In the genomic region with DNA sequence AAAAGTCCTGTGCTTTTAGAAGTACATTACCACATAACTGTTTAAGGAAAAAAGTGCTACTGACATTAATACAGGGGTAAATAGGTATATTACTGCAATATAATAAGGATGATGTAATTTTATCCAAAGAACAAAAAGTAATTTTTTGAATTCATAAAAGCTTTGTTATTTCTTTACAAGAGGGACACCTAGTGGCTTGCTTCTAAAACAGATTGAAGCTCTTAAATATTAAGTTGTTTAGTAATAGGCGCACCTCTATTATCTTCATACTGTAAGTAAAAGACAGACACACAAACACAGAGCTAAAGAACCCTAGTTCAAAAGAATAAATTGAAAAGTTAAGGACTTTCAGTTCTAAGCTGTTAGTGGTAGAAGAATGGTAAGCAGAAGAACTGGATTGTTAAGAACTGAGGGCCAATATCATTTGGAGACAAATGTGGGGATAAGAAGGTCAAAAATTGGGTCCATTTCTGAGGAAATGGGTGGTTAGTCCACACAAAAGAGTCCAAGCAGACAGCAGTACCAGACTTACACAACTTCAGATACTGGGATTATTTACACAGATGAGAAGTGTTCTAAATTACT, we compare ENCODE assay signal across 9 cellular contexts. TPM values are rescaled to one million over a fixed set of nuclear protein-coding genes. Genes with fewer than 3 reads are reported as not detected.
DNase-seq lines count a peak whose midpoint lies in the region; ATAC-seq and TF ChIP-seq lines count a peak whose summit lies in the region.
"Had no signal": no experiment of that assay in that cellular context is flagged by ENCODE, and none has a peak within 500 bp of the region (broad histone marks: within the 10 kb centered on the region; RNA-seq: fewer than 3 reads in every experiment).

No MANE protein-coding gene starts in this region.

- H3K27me3 ChIP-seq in SK-N-SH (ENCODE audit: insufficient read depth), result no peaks in the 10 kb centered on the region
- H3K27me3 ChIP-seq in left ventricle myocardium inferior (ENCODE audit: low read depth), result no peaks in the 10 kb centered on the region
- H3K27me3 ChIP-seq in upper lobe of right lung, result no peaks in the 10 kb centered on the region
- H3K27me3 ChIP-seq in aorta (ENCODE audit: control insufficient read depth in 1 of 2, insufficient read depth in 2 of 2, low read length in 1 of 2), result no peaks in the 10 kb centered on the region

- no peak overlapping the region for H2AFZ ChIP-seq in SK-N-SH (ENCODE audit: low read depth)

- peaks cover 6% of the 10 kb centered on the region in 2 experiments; a peak in 2 of 4 replicates for H3K4me1 ChIP-seq in SK-N-SH (ENCODE audit: control insufficient read depth in 1 of 2, insufficient read depth in 2 of 2, low read depth in 1 of 2, low read length in 1 of 2)
- peaks cover 26% of the 10 kb centered on the region for H3K4me1 ChIP-seq in left ventricle myocardium inferior
- no peaks in the 10 kb centered on the region for H3K4me1 ChIP-seq in upper lobe of right lung
- H3K4me1 ChIP-seq in aorta (ENCODE audit: control insufficient read depth in 1 of 2, insufficient read depth in 2 of 2, low read length in 2 of 2), result no peaks in the 10 kb centered on the region

- TF ChIP-seq EP300 in SK-N-SH (IDR thresholded peaks at IDR 0.05; ENCODE audit: borderline replicate concordance in 1 of 2, low read depth in 1 of 2, low read length in 1 of 2), result no peak

- TF ChIP-seq CTCF in SK-N-SH (IDR thresholded peaks at IDR 0.05), result peak; percentile 80
- TF ChIP-seq CTCF in left ventricle myocardium inferior (IDR thresholded peaks at IDR 0.05; ENCODE audit: borderline replicate concordance), result peak; percentile 67
- TF ChIP-seq CTCF in upper lobe of right lung (IDR thresholded peaks at IDR 0.05), result peak; percentile 57

- peak; percentile 62 for TF ChIP-seq RAD21 in SK-N-SH (IDR thresholded peaks at IDR 0.05; ENCODE audit: low read length)

- CTCF ChIA-PET in SK-N-SH (lab: Yijun Ruan, JAX), result interaction anchor here (0.6 to 3.7 kb wide), 48 partner anchors 8 to 656 kb away, joined by 3 to 78 read pairs (median 4); partner anchors contain the start of genes BCL10, C1orf52, CCN1 and ZNHIT6

- peaks cover 14% of the 10 kb centered on the region for H3F3A ChIP-seq in SK-N-SH (replicated peaks; ENCODE audit: insufficient read depth)

- 87% methylated on average over 1 of the region's 1 CpG for WGBS in SK-N-SH (ENCODE audit: low lambda C conversion rate)
- WGBS in aorta, 2 donors, result 16 to 24% methylated on average over 1 of the region's 1 CpG

- no peak overlapping the region for H3K4me2 ChIP-seq in SK-N-SH

- no peaks in the 10 kb centered on the region for H3K27me3 Mint-ChIP-seq in activated T-cell treated with anti-CD3 and anti-CD28 coated beads, Interleukin-2, amount 50 U/mL, for 72 hours (ENCODE audit: low read depth)
- no peaks in the 10 kb centered on the region for H3K27me3 Mint-ChIP-seq in activated T-cell treated with anti-CD3 and anti-CD28 coated beads, Interleukin-2, amount 50 U/mL, for 24 hours
- H3K27me3 Mint-ChIP-seq: activated B cell treated with CpG ODN at 0.5 μM for 24 hours had no signal

- H3K36me3 Mint-ChIP-seq in activated T-cell treated with anti-CD3 and anti-CD28 coated beads, Interleukin-2, amount 50 U/mL, for 72 hours (ENCODE audit: insufficient read depth in 2 of 2), result peaks cover 0 to 15% of the 10 kb centered on the region in 2 donors
- peaks cover 83% of the 10 kb centered on the region for H3K36me3 Mint-ChIP-seq in activated T-cell treated with anti-CD3 and anti-CD28 coated beads, Interleukin-2, amount 50 U/mL, for 24 hours (ENCODE audit: low read depth)

- peaks cover 9 to 36% of the 10 kb centered on the region in 2 experiments for H3K36me3 ChIP-seq in SK-N-SH (replicated peaks in 1 of 2; ENCODE audit: control insufficient read depth in 1 of 2, insufficient read depth in 2 of 2, low read length in 1 of 2)
- no peaks in the 10 kb centered on the region for H3K36me3 ChIP-seq in left ventricle myocardium inferior
- peaks cover 6% of the 10 kb centered on the region for H3K36me3 ChIP-seq in upper lobe of right lung
- H3K36me3 ChIP-seq in aorta (ENCODE audit: control insufficient read depth in 1 of 2, insufficient read depth in 2 of 2, low read length in 1 of 2), result no peaks in the 10 kb centered on the region

- H3K27ac ChIP-seq in SK-N-SH (ENCODE audit: low read depth in 2 of 2, low read length in 1 of 2) (peak overlapping the region in 1 of 2 experiments; percentile 35; a peak in 1 of 4 replicates), left ventricle myocardium inferior (replicated peaks) (peak overlapping the region; percentile 50), upper lobe of right lung (no peak overlapping the region), aorta (ENCODE audit: low read depth in 1 of 2, low read length in 2 of 2) (no peak overlapping the region)

- H3K9me3 ChIP-seq in SK-N-SH (no peaks in the 10 kb centered on the region), left ventricle myocardium inferior (replicated peaks) (no peaks in the 10 kb centered on the region), upper lobe of right lung (no peaks in the 10 kb centered on the region), aorta (ENCODE audit: control insufficient read depth, low read length) (no peaks in the 10 kb centered on the region)

- DNase-seq in activated T-cell treated with anti-CD3 and anti-CD28 coated beads, Interleukin-2, amount 50 U/mL, for 72 hours, result no peak
- DNase-seq in activated T-cell treated with anti-CD3 and anti-CD28 coated beads, Interleukin-2, amount 50 U/mL, for 24 hours, result no peak
- DNase-seq in SK-N-SH (no peak), left ventricle myocardium inferior (no peak), upper lobe of right lung (no peak), aorta (no peak)
- DNase-seq: activated B cell treated with CpG ODN at 0.5 μM for 24 hours had no signal

- H3K9me2 ChIP-seq in SK-N-SH, result no peaks in the 10 kb centered on the region

- no peak overlapping the region for H3K4me3 Mint-ChIP-seq in activated T-cell treated with anti-CD3 and anti-CD28 coated beads, Interleukin-2, amount 50 U/mL, for 72 hours
- no peak overlapping the region for H3K4me3 Mint-ChIP-seq in activated T-cell treated with anti-CD3 and anti-CD28 coated beads, Interleukin-2, amount 50 U/mL, for 24 hours
- H3K4me3 Mint-ChIP-seq: activated B cell treated with CpG ODN at 0.5 μM for 24 hours had no signal

- intact Hi-C loops in left ventricle myocardium inferior (cut with micrococcal nuclease), result loop anchor here (5.0 kb wide), 1 partner anchor 386 kb away; no protein-coding TSS in a partner anchor
- intact Hi-C loops in upper lobe of right lung (cut with DNase I), result loop anchor here (5.0 kb wide), 1 partner anchor 386 kb away; no protein-coding TSS in a partner anchor
- intact Hi-C loops in aorta (cut with DNase I), result loop anchor here (1.0 to 5.0 kb wide), 4 partner anchors 106 to 385 kb away; no protein-coding TSS in a partner anchor

- no peak for ATAC-seq in activated T-cell treated with anti-CD3 and anti-CD28 coated beads, Interleukin-2, amount 50 U/mL, for 72 hours (replicated peaks in 1 of 2)
- ATAC-seq in upper lobe of right lung, result peak; percentile 32
- ATAC-seq in HG03025 (IDR thresholded peaks at IDR 0.05; ENCODE audit: low FRiP score, unreplicated experiment), result no peak
- ATAC-seq in aorta (ENCODE audit: low FRiP score), result no peak
- ATAC-seq in HG02588 (IDR thresholded peaks at IDR 0.05; ENCODE audit: unreplicated experiment), result no peak

- peak overlapping the region; percentile 69 for H3K27ac Mint-ChIP-seq in activated T-cell treated with anti-CD3 and anti-CD28 coated beads, Interleukin-2, amount 50 U/mL, for 72 hours
- H3K27ac Mint-ChIP-seq in activated T-cell treated with anti-CD3 and anti-CD28 coated beads, Interleukin-2, amount 50 U/mL, for 24 hours, result no peak overlapping the region
- H3K27ac Mint-ChIP-seq: activated B cell treated with CpG ODN at 0.5 μM for 24 hours had no signal

- no peaks in the 10 kb centered on the region for H4K20me1 ChIP-seq in SK-N-SH (ENCODE audit: insufficient read depth)

- no peaks in the 10 kb centered on the region for H3K4me1 Mint-ChIP-seq in activated T-cell treated with anti-CD3 and anti-CD28 coated beads, Interleukin-2, amount 50 U/mL, for 72 hours (ENCODE audit: low read depth)
- H3K4me1 Mint-ChIP-seq in activated T-cell treated with anti-CD3 and anti-CD28 coated beads, Interleukin-2, amount 50 U/mL, for 24 hours (ENCODE audit: low read depth), result peaks cover 27% of the 10 kb centered on the region
- H3K4me1 Mint-ChIP-seq: activated B cell treated with CpG ODN at 0.5 μM for 24 hours had no signal

- POLR2A ChIA-PET in SK-N-SH (lab: Yijun Ruan, JAX), result interaction anchor here (1.0 kb wide), 1 partner anchor 385 kb away, joined by 4 read pairs; no protein-coding TSS in a partner anchor

- no peak overlapping the region for H3K4me3 ChIP-seq in SK-N-SH (ENCODE audit: low read depth in 2 of 2, low read length in 1 of 2)
- no peak overlapping the region for H3K4me3 ChIP-seq in left ventricle myocardium inferior
- no peak overlapping the region for H3K4me3 ChIP-seq in upper lobe of right lung
- no peak overlapping the region for H3K4me3 ChIP-seq in aorta (ENCODE audit: low read length in 2 of 2)

- no peaks in the 10 kb centered on the region for H3K9me3 Mint-ChIP-seq in activated T-cell treated with anti-CD3 and anti-CD28 coated beads, Interleukin-2, amount 50 U/mL, for 72 hours
- H3K9me3 Mint-ChIP-seq in activated T-cell treated with anti-CD3 and anti-CD28 coated beads, Interleukin-2, amount 50 U/mL, for 24 hours, result no peaks in the 10 kb centered on the region
- H3K9me3 Mint-ChIP-seq: activated B cell treated with CpG ODN at 0.5 μM for 24 hours had no signal

- peak overlapping the region; percentile 25; the same call in 1 of the 2 replicates for H3K9ac ChIP-seq in SK-N-SH

- H3K79me2 ChIP-seq in SK-N-SH (ENCODE audit: insufficient read depth), result peaks cover 44% of the 10 kb centered on the region

TF ChIP-seq in SK-N-SH, 30 proteins besides CTCF, POLR2A, EP300 and RAD21:
- TF ChIP-seq USF1 (IDR thresholded peaks at IDR 0.05; ENCODE audit: borderline replicate concordance, low read depth) (no peak), SMC3 (IDR thresholded peaks at IDR 0.05; ENCODE audit: low read depth, low read length) (peak; percentile 41)
TF ChIP-seq in SK-N-SH: peak in this region for 1.

RNA-seq across cellular contexts. Expression of gene ZNHIT6, which starts 15.4 kb away (rescaled TPM):
- 10 to 100 TPM; 18.8 to 24.0 TPM for total RNA-seq in activated T-cell treated with anti-CD3 and anti-CD28 coated beads, Interleukin-2, amount 50 U/mL, for 72 hours
- polyA plus RNA-seq in SK-N-SH (2012; rRNA removed) (7.7 and 10.1 TPM in 2 replicates), aorta (10 to 100 TPM; 12.6 to 12.8 TPM)
- polyA plus RNA-seq in SK-N-SH (2012; cell fraction: cytosol; rRNA removed), result 11.5 and 16.9 TPM in 2 replicates
- polyA plus RNA-seq in SK-N-SH (2012; cell fraction: nucleus; rRNA removed), result 4.1 and 9.0 TPM in 2 replicates
- total RNA-seq in left ventricle myocardium inferior (8.7 TPM), upper lobe of right lung (12.9 TPM), aorta (10 to 100 TPM; 19.1 to 23.8 TPM)
